Comparison of ENCODE assay signal across 8 cellular contexts in genomic region chr1:148057384-148057783, GRCh38.
DNase-seq lines count a peak whose midpoint lies in the region; ATAC-seq and TF ChIP-seq lines count a peak whose summit lies in the region.
"Not testable (repeated sequence)": the region's sequence is repeated elsewhere in the genome, so short reads cannot be mapped to it uniquely, and the experiment has no call there.

No MANE protein-coding gene starts in this region.

- not testable (repeated sequence) for TF ChIP-seq EP300 in transverse colon (IDR thresholded peaks at IDR 0.05; ENCODE audit: low read depth)

- H3K36me3 ChIP-seq in GM23248 (ENCODE audit: low read depth); right lobe of liver; transverse colon: not testable (repeated sequence)

- not testable (repeated sequence) for H3K9me3 ChIP-seq in GM23248 (ENCODE audit: low read depth); right lobe of liver; transverse colon

- H3F3A ChIP-seq in GM23248 (ENCODE audit: insufficient read depth): not testable (repeated sequence)

- not testable (repeated sequence) for H3K79me2 ChIP-seq in GM23248 (ENCODE audit: insufficient read depth)

- not testable (repeated sequence) for H3K4me3 ChIP-seq in GM23248; fibroblast of mammary gland (ENCODE audit: control insufficient read depth, low read depth, low read length); right lobe of liver; transverse colon

- H4K20me1 ChIP-seq in GM23248 (ENCODE audit: insufficient read depth): not testable (repeated sequence)

- H3K4me1 ChIP-seq in GM23248 (ENCODE audit: insufficient read depth); right lobe of liver; transverse colon: not testable (repeated sequence)

- intact Hi-C loops in right lobe of liver (cut with DNase I); transverse colon (cut with DNase I; ENCODE audit: low total_unique reads): not testable (repeated sequence)

- H3K9ac ChIP-seq in GM23248: not testable (repeated sequence)

- not testable (repeated sequence) for H3K27ac ChIP-seq in GM23248, right lobe of liver, transverse colon

- in situ Hi-C loops in GM23248 (cut with MboI); transverse colon (cut with MboI; ENCODE audit: low pct_ligation_motif_present in 1 of 4, low pct_unique_long_range_greater_than_20kb in 1 of 4, low sequenced_read_pairs in 3 of 4): not testable (repeated sequence)

- peak in 3 of 4 donors; percentile 24 to 64 (median 44) for ATAC-seq in right lobe of liver

- H3K27me3 ChIP-seq in GM23248 (replicated peaks; ENCODE audit: insufficient read depth); right lobe of liver: not testable (repeated sequence)
- H3K27me3 ChIP-seq in transverse colon: peaks cover 11% of the 10 kb centered on the region

- TF ChIP-seq POLR2A in right lobe of liver (IDR thresholded peaks at IDR 0.05); transverse colon (IDR thresholded peaks at IDR 0.05): not testable (repeated sequence)

- WGBS in GM23248 (ENCODE audit: low coverage in 1 of 2, low lambda C conversion rate in 2 of 2, missing lambda C conversion rate in 2 of 2), 2 experiments: 64 to 70% methylated on average over 5 of the region's 5 CpGs
- 48% methylated on average over 4 of the region's 5 CpGs for WGBS in right lobe of liver (ENCODE audit: insufficient coverage, low coverage, low lambda C conversion rate, missing lambda C conversion rate)
- 65% methylated on average over 5 of the region's 5 CpGs; no CpG with 5 or more reads in 1 of the 2 donors for WGBS in transverse colon (ENCODE audit: low coverage in 1 of 2), 2 donors

- not testable (repeated sequence) for H3K9me2 ChIP-seq in GM23248 (ENCODE audit: insufficient read depth)

- not testable (repeated sequence) for H3K4me2 ChIP-seq in GM23248 (ENCODE audit: unreplicated experiment)

- not testable (repeated sequence) for H2AFZ ChIP-seq in GM23248

- TF ChIP-seq CTCF in fibroblast of mammary gland (conservative IDR thresholded peaks at IDR 0.05; ENCODE audit: control insufficient read depth, insufficient read depth, low read depth, low read length); right lobe of liver (IDR thresholded peaks at IDR 0.05); transverse colon (IDR thresholded peaks at IDR 0.05): not testable (repeated sequence)

- DNase-seq in AML-193 (lab: John Stamatoyannopoulos, UW) (peak; percentile 63 to 66), GM23248 (peak; percentile 6), MV-4-11 (lab: John Stamatoyannopoulos, UW) (peak; percentile 76), SIG-M5 (lab: John Stamatoyannopoulos, UW) (peak; percentile 1), amniotic epithelial cell (ENCODE audit: low read depth) (peak; percentile 25), fibroblast of mammary gland (ENCODE audit: low read depth) (peak; percentile 25), transverse colon (peak; percentile 14)
- DNase-seq in right lobe of liver: not testable (repeated sequence)
